21 cellular contexts compared by ENCODE assay signal in the genomic region with DNA sequence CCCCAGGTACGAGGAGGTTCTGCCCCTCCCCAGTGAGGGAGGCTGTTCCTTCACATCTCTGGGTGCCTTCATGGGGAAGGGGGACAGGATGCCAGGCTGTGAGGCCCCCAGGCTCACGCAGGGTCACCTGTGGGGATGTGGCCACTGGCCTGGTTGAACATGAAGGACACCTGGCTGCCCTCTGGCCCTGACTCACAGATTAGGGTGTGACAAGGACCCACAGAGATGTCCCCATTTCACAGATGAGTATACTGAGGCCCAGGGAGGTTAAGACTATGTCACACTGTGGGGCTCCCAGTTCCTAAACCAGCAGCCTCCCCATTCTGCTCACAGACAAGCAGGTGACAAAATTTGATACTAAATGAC. TPM values are rescaled to one million over a fixed set of nuclear protein-coding genes. Genes with fewer than 3 reads are reported as not detected.
DNase-seq lines count a peak whose midpoint lies in the region; ATAC-seq and TF ChIP-seq lines count a peak whose summit lies in the region.
"Had no signal": no experiment of that assay in that cellular context is flagged by ENCODE, and none has a peak within 500 bp of the region (broad histone marks: within the 10 kb centered on the region; RNA-seq: fewer than 3 reads in every experiment).

No MANE protein-coding gene starts in this region.

- POLR2A ChIA-PET in activated CD8-positive, alpha-beta T cell treated with anti-CD3 and anti-CD28 coated beads, Interleukin-2, amount 10 ng/mL, durations not matched to agents 7 days and 5 days (lab: Charles Lee), result no interaction called here

- H3K36me3 Mint-ChIP-seq in endodermal cell (ENCODE audit: low read depth), result no peaks in the 10 kb centered on the region
- H3K36me3 Mint-ChIP-seq in activated CD8-positive, alpha-beta T cell treated with anti-CD3 and anti-CD28 coated beads, Interleukin-2, amount 10 ng/mL, durations not matched to agents 7 days and 5 days (ENCODE audit: low read depth), result no peaks in the 10 kb centered on the region
- H3K36me3 Mint-ChIP-seq: CD8-positive, alpha-beta memory T cell had no signal

- no peaks in the 10 kb centered on the region for H3K9me3 Mint-ChIP-seq in endodermal cell
- H3K9me3 Mint-ChIP-seq in activated CD8-positive, alpha-beta T cell treated with anti-CD3 and anti-CD28 coated beads, Interleukin-2, amount 10 ng/mL, durations not matched to agents 7 days and 5 days (ENCODE audit: insufficient read depth), result no peaks in the 10 kb centered on the region
- H3K9me3 Mint-ChIP-seq: CD8-positive, alpha-beta memory T cell; GM23338 had no signal

- H3K27me3 ChIP-seq in left ventricle myocardium inferior (ENCODE audit: low read depth), result no peaks in the 10 kb centered on the region
- no peaks in the 10 kb centered on the region for H3K27me3 ChIP-seq in endodermal cell (ENCODE audit: control insufficient read depth, insufficient read depth, low read length, poor library complexity, severe bottlenecking)
- no peaks in the 10 kb centered on the region for H3K27me3 ChIP-seq in neuronal stem cell (ENCODE audit: control insufficient read depth in 3 of 3, insufficient read depth in 3 of 3, low read depth in 1 of 3, low read length in 3 of 3)
- H3K27me3 ChIP-seq in upper lobe of right lung, result no peaks in the 10 kb centered on the region
- H3K27me3 ChIP-seq: BE2C, MG63 had no signal

- H2BK15ac ChIP-seq in neuronal stem cell (ENCODE audit: low read length), result no peak overlapping the region

- TF ChIP-seq CTCF in left ventricle myocardium inferior (IDR thresholded peaks at IDR 0.05; ENCODE audit: borderline replicate concordance) (no peak), endodermal cell (conservative IDR thresholded peaks at IDR 0.05) (no peak), upper lobe of right lung (IDR thresholded peaks at IDR 0.05) (no peak)

- H3K27ac ChIP-seq in left ventricle myocardium inferior (replicated peaks) (peak overlapping the region; percentile 82), endodermal cell (ENCODE audit: low read depth, low read length) (no peak overlapping the region), neuronal stem cell (replicated peaks; ENCODE audit: low read length) (no peak overlapping the region), upper lobe of right lung (peak overlapping the region; percentile 1)

- no peak overlapping the region for H4K91ac ChIP-seq in neuronal stem cell (ENCODE audit: low read depth, low read length, poor library complexity)

- H3K4ac ChIP-seq in neuronal stem cell (ENCODE audit: low read length), result no peak overlapping the region

- peak overlapping the region; percentile 83 for H3K18ac ChIP-seq in neuronal stem cell (ENCODE audit: low read length)

- H3K4me3 ChIP-seq in left ventricle myocardium inferior, result no peak overlapping the region
- no peak overlapping the region for H3K4me3 ChIP-seq in endodermal cell (ENCODE audit: low read length)
- H3K4me3 ChIP-seq in neuronal stem cell (ENCODE audit: low read length in 2 of 2), result no peak overlapping the region
- H3K4me3 ChIP-seq in upper lobe of right lung, result no peak overlapping the region
- H3K4me3 ChIP-seq: GM12878, GM23338, MG63 had no signal

- no peak overlapping the region for H3K27ac Mint-ChIP-seq in endodermal cell
- no peak overlapping the region for H3K27ac Mint-ChIP-seq in activated CD8-positive, alpha-beta T cell treated with anti-CD3 and anti-CD28 coated beads, Interleukin-2, amount 10 ng/mL, durations not matched to agents 7 days and 5 days
- H3K27ac Mint-ChIP-seq: GM23338 had no signal

- H3K79me1 ChIP-seq in neuronal stem cell (ENCODE audit: low read depth, low read length), result no peaks in the 10 kb centered on the region

- H3K4me1 ChIP-seq in left ventricle myocardium inferior, result peaks cover 66% of the 10 kb centered on the region
- no peaks in the 10 kb centered on the region for H3K4me1 ChIP-seq in endodermal cell (ENCODE audit: control insufficient read depth, insufficient read depth, low read length)
- peaks cover 4 to 10% of the 10 kb centered on the region in 2 donors for H3K4me1 ChIP-seq in neuronal stem cell (ENCODE audit: control insufficient read depth in 2 of 2, insufficient read depth in 1 of 2, low read depth in 1 of 2, low read length in 2 of 2)
- peaks cover 36% of the 10 kb centered on the region for H3K4me1 ChIP-seq in upper lobe of right lung

- H2BK120ac ChIP-seq in neuronal stem cell (ENCODE audit: low read depth, low read length), result no peak overlapping the region

- no peak overlapping the region for H4K8ac ChIP-seq in neuronal stem cell (ENCODE audit: low read depth, low read length)

- H2AK5ac ChIP-seq in neuronal stem cell (ENCODE audit: low read depth, low read length), result peak overlapping the region; percentile 48

- no peak overlapping the region for H3K4me3 Mint-ChIP-seq in endodermal cell
- no peak overlapping the region for H3K4me3 Mint-ChIP-seq in activated CD8-positive, alpha-beta T cell treated with anti-CD3 and anti-CD28 coated beads, Interleukin-2, amount 10 ng/mL, durations not matched to agents 7 days and 5 days
- H3K4me3 Mint-ChIP-seq: CD8-positive, alpha-beta memory T cell; GM23338 had no signal

- H2BK12ac ChIP-seq in neuronal stem cell (ENCODE audit: low read length), result no peak overlapping the region

- no peak overlapping the region for H2AFZ ChIP-seq in neuronal stem cell (ENCODE audit: low read length)
- H2AFZ ChIP-seq: GM23338 had no signal

- 92% methylated on average over 2 of the region's 2 CpGs; no CpG with 5 or more reads in 1 of the 2 experiments for WGBS in endodermal cell (ENCODE audit: insufficient coverage in 1 of 2, insufficient read length in 1 of 2), 2 experiments
- no CpG with 5 or more reads among the region's 2 CpGs for WGBS in neuronal stem cell (ENCODE audit: extremely low coverage in 2 of 2, insufficient read length in 2 of 2, insufficient replicate concordance in 1 of 2), 2 donors

- DNase-seq in left ventricle myocardium inferior (no peak), left cardiac atrium (no peak), endodermal cell (peak; percentile 25), neuronal stem cell (ENCODE audit: low spot score) (no peak), upper lobe of right lung (no peak), cerebellar nuclear complex (lab: John Stamatoyannopoulos, UW) (no peak), NCI-H1048 (lab: John Stamatoyannopoulos, UW) (no peak)
- DNase-seq in activated CD8-positive, alpha-beta T cell treated with anti-CD3 and anti-CD28 coated beads, Interleukin-2, amount 10 ng/mL, durations not matched to agents 7 days and 5 days, result no peak
- DNase-seq: BE2C; CD8-positive, alpha-beta memory T cell; DMS53; EL; Karpas-422; NCI-H1092; NCI-H146; NCI-H2029 treated with DMSO at 0.1 percent for 48 hours; NCI-H2171; NCI-H526 had no signal

- H3K27me3 Mint-ChIP-seq in endodermal cell (ENCODE audit: insufficient read depth), result no peaks in the 10 kb centered on the region
- no peaks in the 10 kb centered on the region for H3K27me3 Mint-ChIP-seq in activated CD8-positive, alpha-beta T cell treated with anti-CD3 and anti-CD28 coated beads, Interleukin-2, amount 10 ng/mL, durations not matched to agents 7 days and 5 days (ENCODE audit: low read depth)

- no peak overlapping the region for H3K4me2 ChIP-seq in neuronal stem cell (ENCODE audit: insufficient read depth, low read length, poor library complexity, severe bottlenecking)
- H3K4me2 ChIP-seq: GM23338 had no signal

- no peaks in the 10 kb centered on the region for H3K4me1 Mint-ChIP-seq in endodermal cell
- H3K4me1 Mint-ChIP-seq in activated CD8-positive, alpha-beta T cell treated with anti-CD3 and anti-CD28 coated beads, Interleukin-2, amount 10 ng/mL, durations not matched to agents 7 days and 5 days (ENCODE audit: low read depth), result no peaks in the 10 kb centered on the region

- no peaks in the 10 kb centered on the region for H3K9me3 ChIP-seq in left ventricle myocardium inferior (replicated peaks)
- no peaks in the 10 kb centered on the region for H3K9me3 ChIP-seq in endodermal cell (ENCODE audit: control insufficient read depth, low read length)
- no peaks in the 10 kb centered on the region for H3K9me3 ChIP-seq in neuronal stem cell (replicated peaks in 1 of 2; ENCODE audit: control insufficient read depth in 2 of 2, insufficient read depth in 1 of 2, low read depth in 1 of 2, low read length in 2 of 2)
- H3K9me3 ChIP-seq in upper lobe of right lung, result no peaks in the 10 kb centered on the region
- H3K9me3 ChIP-seq: BE2C, MG63 had no signal

- ATAC-seq in left cardiac atrium (no peak), upper lobe of right lung (no peak)
- no peak for ATAC-seq in activated CD8-positive, alpha-beta T cell treated with anti-CD3 and anti-CD28 coated beads, Interleukin-2, amount 10 ng/mL, durations not matched to agents 7 days and 5 days
- ATAC-seq: GM12878, GM23338 had no signal

- H3K36me3 ChIP-seq in left ventricle myocardium inferior (no peaks in the 10 kb centered on the region), endodermal cell (ENCODE audit: control insufficient read depth, insufficient read depth, low read length) (no peaks in the 10 kb centered on the region), neuronal stem cell (replicated peaks in 1 of 2; ENCODE audit: control insufficient read depth in 2 of 2, insufficient read depth in 2 of 2, low read length in 2 of 2) (peaks cover 0 to 3% of the 10 kb centered on the region in 2 donors), upper lobe of right lung (no peaks in the 10 kb centered on the region)
- H3K36me3 ChIP-seq: BE2C had no signal

- H3K9ac ChIP-seq in endodermal cell (ENCODE audit: extremely low read depth, low read length, poor library complexity, severe bottlenecking), result no peak overlapping the region
- H3K9ac ChIP-seq in neuronal stem cell (ENCODE audit: low read depth, low read length, poor library complexity), result no peak overlapping the region

- H2BK5ac ChIP-seq in neuronal stem cell (ENCODE audit: low read length), result no peak overlapping the region

- peak overlapping the region; percentile 43 for H3K14ac ChIP-seq in neuronal stem cell (ENCODE audit: low read length)

- CTCF ChIA-PET in activated CD8-positive, alpha-beta T cell treated with anti-CD3 and anti-CD28 coated beads, Interleukin-2, amount 10 ng/mL, durations not matched to agents 7 days and 5 days (lab: Charles Lee), result no interaction called here

- no peak overlapping the region for H3K23ac ChIP-seq in neuronal stem cell (ENCODE audit: low read depth, low read length, poor library complexity)

- intact Hi-C loops in left ventricle myocardium inferior (cut with micrococcal nuclease), result no loop called here
- intact Hi-C loops in left cardiac atrium (cut with DNase I), result loop anchor here in 1 of 2 donors (10.0 kb wide), 1 partner anchor 198 kb away; no protein-coding TSS in a partner anchor
- intact Hi-C loops in upper lobe of right lung (cut with DNase I), result no loop called here

RNA-seq across cellular contexts. Expression of a gene that starts 42.4 kb away (rescaled TPM):
- total RNA-seq in left ventricle myocardium inferior (28.6 TPM), left cardiac atrium (10 to 100 TPM; 14.5 to 20.2 TPM), endodermal cell (1 to 10 TPM; 6.6 to 9.8 TPM), upper lobe of right lung (16.6 TPM)
- 4.2 TPM for polyA plus RNA-seq in endodermal cell (2013, experiment 1 of 2)
- 4.7 TPM for polyA plus RNA-seq in endodermal cell (2013, experiment 2 of 2)
- 2.0 TPM for polyA plus RNA-seq in neuronal stem cell (2013, experiment 1 of 2)
- 1.8 TPM for polyA plus RNA-seq in neuronal stem cell (2013, experiment 2 of 2)
- total RNA-seq in activated CD8-positive, alpha-beta T cell treated with anti-CD3 and anti-CD28 coated beads, Interleukin-2, amount 10 ng/mL, durations not matched to agents 7 days and 5 days, result under 1 TPM; 0.68 to 0.76 TPM

Comparison
In these comparisons a context has a peak if more than half of its experiments do, and no peak if none do; other contexts are left out.
1. H3K27ac ChIP-seq: peak in left ventricle myocardium inferior (single experiment) and upper lobe of right lung (single experiment); none in endodermal cell (single experiment) and neuronal stem cell (single experiment).